ENCODE assay signal across 8 cellular contexts in genomic region chr19:4005436-4005835, GRCh38. TPM values are rescaled to one million over a fixed set of nuclear protein-coding genes. Genes with fewer than 3 reads are reported as not detected.
A peak's percentile ranks its signal among the peaks of the same experiment; 100 is the strongest.
DNase-seq lines count a peak whose midpoint lies in the region; ATAC-seq, FAIRE-seq and TF ChIP-seq lines count a peak whose summit lies in the region.
"Not testable (repeated sequence)": the region's sequence is repeated elsewhere in the genome, so short reads cannot be mapped to it uniquely, and the experiment has no call there.

No MANE protein-coding gene starts in this region.

- not testable (repeated sequence) for H4K5ac ChIP-seq in H9 (ENCODE audit: insufficient read length, low read depth, low read length)

- not testable (repeated sequence) for H2BK5ac ChIP-seq in H9 (ENCODE audit: insufficient read length, low read length)

- not testable (repeated sequence) for TF ChIP-seq POLR2A in K562 (conservative IDR thresholded peaks at IDR 0.05)

- not testable (repeated sequence) for H3F3A ChIP-seq in neural progenitor cell (ENCODE audit: low read depth)

- intact Hi-C loops in K562 (cut with micrococcal nuclease) = loop anchor here (5.0 kb wide), 1 partner anchor 62 kb away; the partner anchor contains the start of gene ZBTB7A

- TF ChIP-seq EP300 in K562 (IDR thresholded peaks at IDR 0.05; ENCODE audit: low read length) = peak; percentile 52; the same call in 1 of the 2 replicates

- H3K9ac ChIP-seq in H9 (ENCODE audit: extremely low read depth, insufficient read length, low read length); neural progenitor cell: not testable (repeated sequence)
- peak overlapping the region; percentile 64 to 84; a peak in 3 of 4 replicates for H3K9ac ChIP-seq in K562 (ENCODE audit: insufficient read depth in 1 of 2, low read depth in 2 of 2, low read length in 2 of 2)

- not testable (repeated sequence) for H2AK5ac ChIP-seq in H9 (ENCODE audit: insufficient read length, low read length)

- not testable (repeated sequence) for H3K9me3 ChIP-seq in H9 (ENCODE audit: control insufficient read depth, low read depth, low read length); K562 (replicated peaks; ENCODE audit: control insufficient read depth, insufficient read depth, low read depth, low read length); neural progenitor cell (ENCODE audit: low read depth)

- H3K79me2 ChIP-seq in H9 (ENCODE audit: insufficient read depth, low read length) (peaks cover 13% of the 10 kb centered on the region; the same call in 1 of the 2 replicates), K562 (ENCODE audit: control insufficient read depth, insufficient read depth, low read length) (peaks cover 31% of the 10 kb centered on the region), neural progenitor cell (ENCODE audit: low read depth) (peaks cover 40% of the 10 kb centered on the region)

- H3K14ac ChIP-seq in H9 (ENCODE audit: insufficient read depth, low read length) = not testable (repeated sequence)

- not testable (repeated sequence) for H2AFZ ChIP-seq in H9 (ENCODE audit: low read length); neural progenitor cell (replicated peaks)
- peak overlapping the region; percentile 58 for H2AFZ ChIP-seq in K562 (ENCODE audit: low read depth, low read length)

- peak overlapping the region; percentile 8 to 66; a peak in 2 of 5 replicates for H3K4me3 Mint-ChIP-seq in H9
- H3K4me3 Mint-ChIP-seq in T-helper 2 cell treated with Interferon-gamma antibody and Interleukin-4, amounts not matched to agents 5 μg/mL and 100 μg/mL, for 36 hours = peak overlapping the region; percentile 64
- peak overlapping the region; percentile 44 for H3K4me3 Mint-ChIP-seq in activated CD4-positive, alpha-beta memory T cell treated with anti-CD3 and anti-CD28 coated beads, Interleukin-2, amount 10 ng/mL, durations not matched to agents 7 days and 5 days
- peak overlapping the region; percentile 21 for H3K4me3 Mint-ChIP-seq in activated T-helper 17 cell treated with anti-CD3 and anti-CD28 coated beads, Interleukin-2, amount 50 U/mL, for 72 hours
- peak overlapping the region in 5 of 8 donors; percentile 28 to 88 (median 51) for H3K4me3 Mint-ChIP-seq in naive B cell
- peak overlapping the region; percentile 63 for H3K4me3 Mint-ChIP-seq in neural progenitor cell
- H3K4me3 Mint-ChIP-seq in type B pancreatic cell = peak overlapping the region; percentile 57

- H2BK20ac ChIP-seq in H9 (ENCODE audit: low read depth, low read length, poor library complexity, severe bottlenecking) = not testable (repeated sequence)

- not testable (repeated sequence) for ATAC-seq in activated T-helper 17 cell treated with anti-CD3 and anti-CD28 coated beads, Interleukin-2, amount 50 U/mL, for 72 hours (replicated peaks); K562; naive B cell (ENCODE audit: low read depth in 2 of 2)

- not testable (repeated sequence) for H3K4me2 ChIP-seq in H9 (ENCODE audit: insufficient read depth, insufficient read length, low read length); neural progenitor cell
- H3K4me2 ChIP-seq in K562 (ENCODE audit: insufficient read depth, low read length) = peak overlapping the region; percentile 71

- H3K4me1 ChIP-seq in H9 (ENCODE audit: insufficient read depth, low read length) = not testable (repeated sequence)
- peaks cover 22 to 46% of the 10 kb centered on the region in 2 experiments; a peak in 4 of 5 replicates for H3K4me1 ChIP-seq in K562 (replicated peaks in 1 of 2; ENCODE audit: control insufficient read depth in 2 of 2, insufficient read depth in 2 of 2, low read length in 2 of 2)
- peaks cover 13% of the 10 kb centered on the region for H3K4me1 ChIP-seq in neural progenitor cell

- not testable (repeated sequence) for H3K36me3 ChIP-seq in K562 (ENCODE audit: control insufficient read depth, insufficient read depth, low read length); neural progenitor cell

- not testable (repeated sequence) for TF ChIP-seq RAD21 in K562 (CRISPR knock-in tag; conservative IDR thresholded peaks at IDR 0.05 in 1 of 2, IDR thresholded peaks at IDR 0.05 in 1 of 2)

- not testable (repeated sequence) for H3K27ac Mint-ChIP-seq in H9; T-helper 2 cell treated with Interferon-gamma antibody and Interleukin-4, amounts not matched to agents 5 μg/mL and 100 μg/mL, for 36 hours; activated CD4-positive, alpha-beta memory T cell treated with anti-CD3 and anti-CD28 coated beads, Interleukin-2, amount 10 ng/mL, durations not matched to agents 7 days and 5 days; activated T-helper 17 cell treated with anti-CD3 and anti-CD28 coated beads, Interleukin-2, amount 50 U/mL, for 72 hours; neural progenitor cell; type B pancreatic cell
- H3K27ac Mint-ChIP-seq in naive B cell = peak overlapping the region in 1 of 6 donors; percentile 88

- not testable (repeated sequence) for H3K9me3 Mint-ChIP-seq in H9; T-helper 2 cell treated with Interferon-gamma antibody and Interleukin-4, amounts not matched to agents 5 μg/mL and 100 μg/mL, for 36 hours; activated CD4-positive, alpha-beta memory T cell treated with anti-CD3 and anti-CD28 coated beads, Interleukin-2, amount 10 ng/mL, durations not matched to agents 7 days and 5 days; activated T-helper 17 cell treated with anti-CD3 and anti-CD28 coated beads, Interleukin-2, amount 50 U/mL, for 72 hours; naive B cell; neural progenitor cell; type B pancreatic cell

- H3K27me3 Mint-ChIP-seq in H9 (ENCODE audit: low read depth); T-helper 2 cell treated with Interferon-gamma antibody and Interleukin-4, amounts not matched to agents 5 μg/mL and 100 μg/mL, for 36 hours (ENCODE audit: low read depth); activated CD4-positive, alpha-beta memory T cell treated with anti-CD3 and anti-CD28 coated beads, Interleukin-2, amount 10 ng/mL, durations not matched to agents 7 days and 5 days; activated T-helper 17 cell treated with anti-CD3 and anti-CD28 coated beads, Interleukin-2, amount 50 U/mL, for 72 hours; naive B cell; neural progenitor cell (ENCODE audit: insufficient read depth, low read depth); type B pancreatic cell: not testable (repeated sequence)

- H2BK15ac ChIP-seq in H9 (ENCODE audit: low read depth, low read length) = not testable (repeated sequence)

- not testable (repeated sequence) for H3K4ac ChIP-seq in H9 (ENCODE audit: low read depth, low read length)

- in situ Hi-C loops in K562 (cut with MboI) = not testable (repeated sequence)

- H2BK120ac ChIP-seq in H9 (ENCODE audit: low read depth, low read length, poor library complexity, severe bottlenecking) = not testable (repeated sequence)

- H3K79me1 ChIP-seq in H9 (ENCODE audit: insufficient read depth, low read depth, low read length, poor library complexity, severe bottlenecking) = not testable (repeated sequence)

- H3K23me2 ChIP-seq in H9 (ENCODE audit: insufficient read length, low read depth, low read length, poor library complexity, severe bottlenecking) = peaks cover 10% of the 10 kb centered on the region

- not testable (repeated sequence) for H3K4me3 ChIP-seq in K562, neural progenitor cell

- FAIRE-seq in K562 (lab: Jason Lieb, UNC) = peak; percentile 81

- not testable (repeated sequence) for H3K18ac ChIP-seq in H9 (ENCODE audit: insufficient read length, low read depth, low read length)

- not testable (repeated sequence) for BruUV-seq in K562 (replicated peaks; lab: Mats Ljungman, UMichigan)

- H3K27ac ChIP-seq in H9 (ENCODE audit: insufficient read length, low read depth, low read length); neural progenitor cell: not testable (repeated sequence)
- H3K27ac ChIP-seq in K562 (ENCODE audit: extremely low read depth, low read depth, low read length) = peak overlapping the region; percentile 84

- not testable (repeated sequence) for H4K8ac ChIP-seq in H9 (replicated peaks; ENCODE audit: insufficient read length, low read depth, low read length)

- not testable (repeated sequence) for H3K56ac ChIP-seq in H9 (ENCODE audit: insufficient read length, low read depth, low read length)

- not testable (repeated sequence) for H4K91ac ChIP-seq in H9 (ENCODE audit: insufficient read length, low read depth, low read length)

- not testable (repeated sequence) for TF ChIP-seq CTCF in H9 (conservative IDR thresholded peaks at IDR 0.05); K562 (IDR thresholded peaks at IDR 0.05 in 2 of 3, conservative IDR thresholded peaks at IDR 0.05 in 1 of 3; ENCODE audit: insufficient read depth in 2 of 3, low read depth in 1 of 3, low read length in 3 of 3); neural progenitor cell (IDR thresholded peaks at IDR 0.05); type B pancreatic cell (conservative IDR thresholded peaks at IDR 0.05)

- H3K9me1 ChIP-seq in K562 (ENCODE audit: control insufficient read depth, insufficient read depth, low read length) = not testable (repeated sequence)

- no CpG with 5 or more reads among the region's 9 CpGs for WGBS in H9 (ENCODE audit: extremely low coverage, insufficient read length, low lambda C conversion rate)
- WGBS in K562 (ENCODE audit: insufficient coverage, low coverage, missing lambda C conversion rate) = 48% methylated on average over 7 of the region's 9 CpGs

- H4K20me1 ChIP-seq in H9 (ENCODE audit: control insufficient read depth, insufficient read depth, insufficient read length) = not testable (repeated sequence)
- peaks cover 14% of the 10 kb centered on the region for H4K20me1 ChIP-seq in K562 (replicated peaks; ENCODE audit: control insufficient read depth, insufficient read depth, low read length)
- peaks cover 25% of the 10 kb centered on the region for H4K20me1 ChIP-seq in neural progenitor cell (ENCODE audit: low read depth)

- H3K27me3 ChIP-seq in H9 (ENCODE audit: insufficient read depth, low read length); K562 (ENCODE audit: control insufficient read depth in 2 of 2, insufficient read depth in 2 of 2, low read length in 2 of 2); neural progenitor cell: not testable (repeated sequence)

- not testable (repeated sequence) for DNase-seq in H9; T-helper 2 cell treated with Interferon-gamma antibody and Interleukin-4, amounts not matched to agents 5 μg/mL and 100 μg/mL, for 36 hours (ENCODE audit: low spot score); activated CD4-positive, alpha-beta memory T cell treated with anti-CD3 and anti-CD28 coated beads, Interleukin-2, amount 10 ng/mL, durations not matched to agents 7 days and 5 days; naive B cell; neural progenitor cell (ENCODE audit: low spot score); type B pancreatic cell (ENCODE audit: extremely low spot score, unreplicated experiment)
- peak in 2 of 4 experiments; percentile 38 to 59 for DNase-seq in K562 (ENCODE audit: extremely low read depth in 1 of 4, low spot score in 3 of 4)

- CTCF ChIA-PET in activated CD4-positive, alpha-beta memory T cell treated with anti-CD3 and anti-CD28 coated beads, Interleukin-2, amount 10 ng/mL, durations not matched to agents 7 days and 5 days (lab: Charles Lee) = interaction anchor here (0.7 to 3.5 kb wide), 2 partner anchors 17 to 20 kb away, joined by 4 to 48 read pairs; partner anchors contain the start of gene EEF2
- CTCF ChIA-PET in K562 (lab: Yijun Ruan, JAX; ENCODE audit: low intra/inter-chr PET ratio) = not testable (repeated sequence)

- not testable (repeated sequence) for H3K23ac ChIP-seq in H9 (ENCODE audit: insufficient read length, low read depth, low read length)

- POLR2A ChIA-PET in activated CD4-positive, alpha-beta memory T cell treated with anti-CD3 and anti-CD28 coated beads, Interleukin-2, amount 10 ng/mL, durations not matched to agents 7 days and 5 days (lab: Charles Lee) = interaction anchor here (0.7 to 1.7 kb wide), 2 partner anchors 15 to 20 kb away, joined by 3 to 4 read pairs; partner anchors contain the start of gene EEF2
- POLR2A ChIA-PET in K562 (lab: Yijun Ruan, JAX) = interaction anchor here (0.5 to 2.7 kb wide), 7 partner anchors 9 to 1583 kb away, joined by 3 to 12 read pairs (median 4); partner anchors contain the start of gene EEF2

- not testable (repeated sequence) for H2BK12ac ChIP-seq in H9 (ENCODE audit: insufficient read length, low read depth, low read length)

- H3K36me3 Mint-ChIP-seq in H9 (ENCODE audit: insufficient read depth in 1 of 3, low read depth in 3 of 3); T-helper 2 cell treated with Interferon-gamma antibody and Interleukin-4, amounts not matched to agents 5 μg/mL and 100 μg/mL, for 36 hours (ENCODE audit: low read depth); activated CD4-positive, alpha-beta memory T cell treated with anti-CD3 and anti-CD28 coated beads, Interleukin-2, amount 10 ng/mL, durations not matched to agents 7 days and 5 days (ENCODE audit: low read depth); activated T-helper 17 cell treated with anti-CD3 and anti-CD28 coated beads, Interleukin-2, amount 50 U/mL, for 72 hours (ENCODE audit: low read depth); naive B cell; neural progenitor cell; type B pancreatic cell: not testable (repeated sequence)

- not testable (repeated sequence) for H3T11ph ChIP-seq in H9 (ENCODE audit: low read length)

- H3K4me1 Mint-ChIP-seq in H9 (peaks cover 13 to 14% of the 10 kb centered on the region in 2 experiments), naive B cell (peaks cover 14 to 20% (median 18%) of the 10 kb centered on the region in 3 donors), neural progenitor cell (peaks cover 18% of the 10 kb centered on the region), type B pancreatic cell (ENCODE audit: unreplicated experiment) (peaks cover 20% of the 10 kb centered on the region)
- H3K4me1 Mint-ChIP-seq in T-helper 2 cell treated with Interferon-gamma antibody and Interleukin-4, amounts not matched to agents 5 μg/mL and 100 μg/mL, for 36 hours (ENCODE audit: low read depth) = peaks cover 13% of the 10 kb centered on the region
- H3K4me1 Mint-ChIP-seq in activated CD4-positive, alpha-beta memory T cell treated with anti-CD3 and anti-CD28 coated beads, Interleukin-2, amount 10 ng/mL, durations not matched to agents 7 days and 5 days = peaks cover 26% of the 10 kb centered on the region
- not testable (repeated sequence) for H3K4me1 Mint-ChIP-seq in activated T-helper 17 cell treated with anti-CD3 and anti-CD28 coated beads, Interleukin-2, amount 50 U/mL, for 72 hours

RNA-seq across cellular contexts. Expression of gene PIAS4, which starts 2.1 kb away (rescaled TPM):
- total RNA-seq in H9 (2021) (52.0 and 59.4 TPM in 2 replicates), K562 (2014; rRNA removed) (21.9 and 26.4 TPM in 2 replicates), K562 (2014; rRNA removed; fragmentation: Illumina TruSeq; extraction: Trizol) (5.3 and 7.3 TPM in 2 replicates), K562 (2015; rRNA removed; fragmentation: Illumina TruSeq; extraction: Trizol) (14.3 and 14.4 TPM in 2 replicates), K562 (2021) (24.9 and 34.9 TPM in 2 replicates), neural progenitor cell (ENCODE audit: low replicate concordance) (17.0 and 34.1 TPM in 2 replicates), type B pancreatic cell (ENCODE audit: low replicate concordance) (39.8 and 42.3 TPM in 2 replicates)
- total RNA-seq in activated CD4-positive, alpha-beta memory T cell treated with anti-CD3 and anti-CD28 coated beads, Interleukin-2, amount 10 ng/mL, durations not matched to agents 7 days and 5 days = 10 to 100 TPM; 28.6 to 33.2 TPM
- 10 to 100 TPM; 32.8 to 39.1 TPM for total RNA-seq in activated T-helper 17 cell treated with anti-CD3 and anti-CD28 coated beads, Interleukin-2, amount 50 U/mL, for 72 hours
- total RNA-seq in K562 (2011; cell fraction: chromatin; rRNA removed; ENCODE audit: low replicate concordance) = 19.4 and 56.5 TPM in 2 replicates
- total RNA-seq in K562 (2011; cell fraction: nucleolus; rRNA removed) = 36.9 and 39.3 TPM in 2 replicates
- total RNA-seq in K562 (2011; cell fraction: nucleoplasm; rRNA removed) = 20.4 and 20.9 TPM in 2 replicates
- polyA plus RNA-seq in K562 (2011; rRNA removed) (6.7 and 7.1 TPM in 2 replicates), K562 (2014; fragmentation: Illumina TruSeq; extraction: Trizol) (14.5 and 23.3 TPM in 2 replicates), K562 (2014; fragmentation: Nextera tagmentation; extraction: Ambion mirVana) (under 1 TPM; 0.27 TPM), K562 (2014; rRNA removed) (14.8 and 19.9 TPM in 2 replicates), naive B cell (ENCODE audit: low read depth in 6 of 6) (10 to 100 TPM in 1 of 6 donors, 1 to 10 TPM in 5; 5.1 to 12.1 (median 6.1) TPM)
- 7.4 and 15.5 TPM in 2 replicates for polyA plus RNA-seq in K562 (2011; cell fraction: cytosol; rRNA removed)
- 11.2 and 22.2 TPM in 2 replicates for polyA plus RNA-seq in K562 (2011; cell fraction: nucleus; rRNA removed)
- 23.1 and 44.7 TPM in 2 replicates for polyA plus RNA-seq in K562 (2012)
- 4.6 and 5.3 TPM in 2 replicates for polyA minus RNA-seq in K562 (2011; rRNA and poly(A)+ RNA removed)
- 14.9 and 18.8 TPM in 2 replicates for polyA minus RNA-seq in K562 (2011; cell fraction: cytosol; rRNA and poly(A)+ RNA removed)
- 21.3 and 22.4 TPM in 2 replicates for polyA minus RNA-seq in K562 (2011; cell fraction: nucleus; rRNA and poly(A)+ RNA removed)

RNA-seq across cellular contexts. Expression of gene EEF2, which starts 20.2 kb away (rescaled TPM):
- total RNA-seq in H9 (2021) (3,615 and 3,676 TPM in 2 replicates), K562 (2014; rRNA removed) (1,752 and 1,953 TPM in 2 replicates), K562 (2014; rRNA removed; fragmentation: Illumina TruSeq; extraction: Trizol) (1,453 and 1,647 TPM in 2 replicates), K562 (2015; rRNA removed; fragmentation: Illumina TruSeq; extraction: Trizol) (1,387 and 1,494 TPM in 2 replicates), K562 (2021) (2,825 and 3,003 TPM in 2 replicates), neural progenitor cell (ENCODE audit: low replicate concordance) (1,288 and 2,841 TPM in 2 replicates), type B pancreatic cell (ENCODE audit: low replicate concordance) (2,827 and 2,929 TPM in 2 replicates)
- total RNA-seq in activated CD4-positive, alpha-beta memory T cell treated with anti-CD3 and anti-CD28 coated beads, Interleukin-2, amount 10 ng/mL, durations not matched to agents 7 days and 5 days = 1,000 to 10,000 TPM; 1,543 to 1,592 TPM
- 1,000 to 10,000 TPM; 3,211 to 3,379 TPM for total RNA-seq in activated T-helper 17 cell treated with anti-CD3 and anti-CD28 coated beads, Interleukin-2, amount 50 U/mL, for 72 hours
- total RNA-seq in K562 (2011; cell fraction: chromatin; rRNA removed; ENCODE audit: low replicate concordance) = 411 and 869 TPM in 2 replicates
- total RNA-seq in K562 (2011; cell fraction: nucleolus; rRNA removed) = 851 and 883 TPM in 2 replicates
- total RNA-seq in K562 (2011; cell fraction: nucleoplasm; rRNA removed) = 585 and 614 TPM in 2 replicates
- polyA plus RNA-seq in K562 (2011; rRNA removed) (1,026 and 1,305 TPM in 2 replicates), K562 (2014; fragmentation: Illumina TruSeq; extraction: Trizol) (1,501 and 2,376 TPM in 2 replicates), K562 (2014; fragmentation: Nextera tagmentation; extraction: Ambion mirVana) (100 to 1,000 TPM; 372 to 422 TPM), K562 (2014; rRNA removed) (1,067 and 1,158 TPM in 2 replicates), naive B cell (ENCODE audit: low read depth in 6 of 6) (100 to 1,000 TPM; 315 to 696 (median 594) TPM)
- 1,502 and 1,797 TPM in 2 replicates for polyA plus RNA-seq in K562 (2011; cell fraction: cytosol; rRNA removed)
- 696 and 770 TPM in 2 replicates for polyA plus RNA-seq in K562 (2011; cell fraction: nucleus; rRNA removed)
- 3,305 and 4,013 TPM in 2 replicates for polyA plus RNA-seq in K562 (2012)
- 1,191 and 1,209 TPM in 2 replicates for polyA minus RNA-seq in K562 (2011; rRNA and poly(A)+ RNA removed)
- polyA minus RNA-seq in K562 (2011; cell fraction: cytosol; rRNA and poly(A)+ RNA removed) = 1,563 and 2,307 TPM in 2 replicates
- polyA minus RNA-seq in K562 (2011; cell fraction: nucleus; rRNA and poly(A)+ RNA removed) = 434 and 599 TPM in 2 replicates

RNA-seq across cellular contexts. Expression of gene DAPK3, which starts 34.5 kb away (rescaled TPM):
- 114 and 121 TPM in 2 replicates for total RNA-seq in H9 (2021)
- total RNA-seq in activated CD4-positive, alpha-beta memory T cell treated with anti-CD3 and anti-CD28 coated beads, Interleukin-2, amount 10 ng/mL, durations not matched to agents 7 days and 5 days = 10 to 100 TPM; 41.3 to 42.7 TPM
- total RNA-seq in activated T-helper 17 cell treated with anti-CD3 and anti-CD28 coated beads, Interleukin-2, amount 50 U/mL, for 72 hours = 10 to 100 TPM; 37.5 to 40.6 TPM
- 39.7 and 130 TPM in 2 replicates for total RNA-seq in K562 (2011; cell fraction: chromatin; rRNA removed; ENCODE audit: low replicate concordance)
- total RNA-seq in K562 (2011; cell fraction: nucleolus; rRNA removed) = 64.5 and 77.9 TPM in 2 replicates
- 43.5 and 49.6 TPM in 2 replicates for total RNA-seq in K562 (2011; cell fraction: nucleoplasm; rRNA removed)
- total RNA-seq in K562 (2014; rRNA removed) = 60.1 and 62.7 TPM in 2 replicates
- 4.4 and 9.2 TPM in 2 replicates for total RNA-seq in K562 (2014; rRNA removed; fragmentation: Illumina TruSeq; extraction: Trizol)
- 25.0 and 26.2 TPM in 2 replicates for total RNA-seq in K562 (2015; rRNA removed; fragmentation: Illumina TruSeq; extraction: Trizol)
- 39.2 and 54.1 TPM in 2 replicates for total RNA-seq in K562 (2021)
- polyA plus RNA-seq in K562 (2011; rRNA removed) = 24.0 and 29.4 TPM in 2 replicates
- polyA plus RNA-seq in K562 (2011; cell fraction: cytosol; rRNA removed) = 31.0 and 40.6 TPM in 2 replicates
- polyA plus RNA-seq in K562 (2011; cell fraction: nucleus; rRNA removed) = 67.8 and 75.4 TPM in 2 replicates
- 39.9 and 60.2 TPM in 2 replicates for polyA plus RNA-seq in K562 (2012)
- 29.4 and 45.3 TPM in 2 replicates for polyA plus RNA-seq in K562 (2014; fragmentation: Illumina TruSeq; extraction: Trizol)
- polyA plus RNA-seq in K562 (2014; fragmentation: Nextera tagmentation; extraction: Ambion mirVana) = under 1 TPM; 0.14 to 0.21 TPM
- polyA plus RNA-seq in K562 (2014; rRNA removed) = 59.6 and 63.4 TPM in 2 replicates
- polyA minus RNA-seq in K562 (2011; rRNA and poly(A)+ RNA removed) = 10.9 and 17.4 TPM in 2 replicates
- 21.4 and 25.5 TPM in 2 replicates for polyA minus RNA-seq in K562 (2011; cell fraction: cytosol; rRNA and poly(A)+ RNA removed)
- polyA minus RNA-seq in K562 (2011; cell fraction: nucleus; rRNA and poly(A)+ RNA removed) = 18.0 and 24.4 TPM in 2 replicates
- polyA plus RNA-seq in naive B cell (ENCODE audit: low read depth in 6 of 6) = 10 to 100 TPM in 5 of 6 donors, 1 to 10 TPM in 1; 9.4 to 30.8 (median 20.2) TPM
- total RNA-seq in neural progenitor cell (ENCODE audit: low replicate concordance) = 33.7 and 96.6 TPM in 2 replicates
- 83.5 and 93.0 TPM in 2 replicates for total RNA-seq in type B pancreatic cell (ENCODE audit: low replicate concordance)
